In the genomic region with DNA sequence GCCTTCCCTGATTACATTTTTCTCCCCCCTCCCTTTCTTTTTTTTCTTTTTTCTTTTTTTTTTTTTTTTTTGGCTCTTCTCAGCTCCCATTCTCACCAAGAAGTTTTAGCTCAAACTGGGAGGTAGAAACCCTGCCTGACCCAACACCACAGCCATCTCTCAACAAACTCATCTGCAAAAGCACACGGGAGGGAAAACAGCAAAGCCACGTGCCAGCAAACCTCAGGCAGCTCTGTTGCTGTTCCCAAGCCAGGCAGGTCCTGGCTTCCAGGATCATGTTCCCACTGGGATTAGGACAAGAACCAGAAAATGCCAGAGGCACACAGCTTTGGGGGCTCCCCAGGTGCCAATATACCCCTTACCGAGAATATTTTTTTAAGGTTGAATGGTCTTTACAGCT, we compare ENCODE assay signal across 17 cellular contexts. TPM values are rescaled to one million over a fixed set of nuclear protein-coding genes. Genes with fewer than 3 reads are reported as not detected.
A peak's percentile ranks its signal among the peaks of the same experiment; 100 is the strongest.
DNase-seq lines count a peak whose midpoint lies in the region; ATAC-seq, FAIRE-seq and TF ChIP-seq lines count a peak whose summit lies in the region.
"Had no signal": no experiment of that assay in that cellular context is flagged by ENCODE, and none has a peak within 500 bp of the region (broad histone marks: within the 10 kb centered on the region; RNA-seq: fewer than 3 reads in every experiment).

No MANE protein-coding gene starts in this region.

- H3K56ac ChIP-seq in H1 (replicated peaks; ENCODE audit: insufficient read length, low read depth, low read length) = no peak overlapping the region

- H3K4ac ChIP-seq in H1 (replicated peaks; ENCODE audit: insufficient read length, low read depth, low read length) = no peak overlapping the region

- no peaks in the 10 kb centered on the region for H3K79me1 ChIP-seq in H1 (ENCODE audit: low read depth, low read length)

- POLR2A ChIA-PET in H1 (lab: Charles Lee; ENCODE audit: partially characterized antibody) = no interaction called here

- FAIRE-seq in H1 (lab: Jason Lieb, UNC) = no peak
- FAIRE-seq: D721Med had no signal

- H2BK15ac ChIP-seq in H1 (ENCODE audit: low read length) = no peak overlapping the region

- H3K36me3 ChIP-seq in SJSA1 (no peaks in the 10 kb centered on the region), H1 (ENCODE audit: control insufficient read depth in 2 of 4, insufficient read depth in 4 of 4, low read length in 3 of 4) (no peaks in the 10 kb centered on the region), sigmoid colon (peaks cover 0 to 10% (median 0%) of the 10 kb centered on the region in 4 donors)
- H3K36me3 ChIP-seq: MG63 had no signal

- H3K79me2 ChIP-seq in H1 (ENCODE audit: control insufficient read depth in 1 of 2, insufficient read depth in 2 of 2, low read length in 2 of 2) = no peaks in the 10 kb centered on the region

- TF ChIP-seq CTCF in H1 (IDR thresholded peaks at IDR 0.05; ENCODE audit: control extremely low read depth in 1 of 3, insufficient read depth in 1 of 3, low read depth in 1 of 3, low read length in 3 of 3) (no peak), sigmoid colon (IDR thresholded peaks at IDR 0.05) (no peak)

- no peak overlapping the region for H4K91ac ChIP-seq in H1 (replicated peaks; ENCODE audit: insufficient read length, low read length)

- H2AFZ ChIP-seq in H1 (ENCODE audit: low read length) = no peak overlapping the region

- no peak for TF ChIP-seq EP300 in H1 (IDR thresholded peaks at IDR 0.05; ENCODE audit: borderline replicate concordance in 1 of 2, low read depth in 2 of 2, low read length in 2 of 2)
- no peak for TF ChIP-seq EP300 in sigmoid colon (IDR thresholded peaks at IDR 0.05)

- in situ Hi-C loops in G401 (cut with HindIII; ENCODE audit: low sequenced_read_pairs) = no loop called here

- H3K9me3 ChIP-seq in SJSA1 (replicated peaks) (no peaks in the 10 kb centered on the region), H1 (ENCODE audit: insufficient read depth in 2 of 2, low read depth in 1 of 2, low read length in 1 of 2) (no peaks in the 10 kb centered on the region), sigmoid colon (no peaks in the 10 kb centered on the region)
- H3K9me3 ChIP-seq: MG63 had no signal

- no peak overlapping the region for H3K9ac ChIP-seq in H1 (replicated peaks in 1 of 4; ENCODE audit: extremely low read depth in 1 of 4, low read depth in 3 of 4, low read length in 3 of 4)

- H3K27me3 ChIP-seq in SJSA1 (replicated peaks) (no peaks in the 10 kb centered on the region), H1 (replicated peaks in 1 of 4; ENCODE audit: control insufficient read depth in 3 of 4, extremely low read depth in 1 of 4, insufficient read depth in 3 of 4, low read length in 3 of 4) (no peaks in the 10 kb centered on the region; a peak in 1 of 7 replicates), sigmoid colon (no peaks in the 10 kb centered on the region)
- H3K27me3 ChIP-seq: MG63 had no signal

- DNase-seq in G401 (ENCODE audit: low spot score) = peak; percentile 27
- no peak for DNase-seq in SJSA1 (ENCODE audit: low read depth in 1 of 2, low spot score in 2 of 2)
- DNase-seq in H1 (ENCODE audit: low read depth in 1 of 2, low spot score in 2 of 2) = no peak
- DNase-seq in sigmoid colon = no peak
- DNase-seq in NCI-H2227 (lab: John Stamatoyannopoulos, UW; ENCODE audit: unreplicated experiment) = no peak
- no peak for DNase-seq in SW 1271 (lab: John Stamatoyannopoulos, UW)
- no peak for DNase-seq in stimulated activated CD4-positive, alpha-beta T cell treated with anti-CD3 and anti-CD28 coated beads, Interleukin-12 subunit alpha, Interleukin-12 subunit beta, amount 100 ng/mL, for 4 hours
- DNase-seq: CD4-positive, CD25-positive, alpha-beta regulatory T cell; DND-41; NCI-H1092 treated with DMSO at 0.1 percent for 48 hours; NCI-H1694 treated with DMSO at 0.1 percent for 48 hours; NCI-H748 treated with DMSO at 0.1 percent for 48 hours; PC-3 had no signal

- H4K5ac ChIP-seq in H1 (ENCODE audit: insufficient read length, low read depth, low read length) = no peak overlapping the region

- no peak overlapping the region for H2AK5ac ChIP-seq in H1 (ENCODE audit: low read depth, low read length)

- no peak overlapping the region for H3K4me3 ChIP-seq in SJSA1
- no peak overlapping the region for H3K4me3 ChIP-seq in H1 (ENCODE audit: extremely low read depth in 1 of 4, insufficient read depth in 2 of 4, low read depth in 3 of 4, low read length in 4 of 4)
- no peak overlapping the region for H3K4me3 ChIP-seq in sigmoid colon
- H3K4me3 ChIP-seq: MG63 had no signal

- no peak overlapping the region for H3K18ac ChIP-seq in H1 (ENCODE audit: extremely low read depth, low read length)

- no peak for ATAC-seq in HG03460 (IDR thresholded peaks at IDR 0.05; ENCODE audit: unreplicated experiment)
- ATAC-seq: PC-3 had no signal

- H3K4me1 ChIP-seq in SJSA1 (replicated peaks) (peaks cover 41% of the 10 kb centered on the region), H1 (replicated peaks in 1 of 4; ENCODE audit: control insufficient read depth in 3 of 4, insufficient read depth in 4 of 4, low read length in 3 of 4) (no peaks in the 10 kb centered on the region), sigmoid colon (peaks cover 0 to 51% (median 42%) of the 10 kb centered on the region in 4 donors)

- peak overlapping the region; percentile 39; the same call in 1 of the 2 replicates for H4K8ac ChIP-seq in H1 (ENCODE audit: extremely low read depth, insufficient read depth, low read length)

- CTCF ChIA-PET in H1 (lab: Charles Lee; ENCODE audit: partially characterized antibody) = interaction anchor here (0.7 to 2.4 kb wide), 4 partner anchors 13 to 82 kb away, joined by 3 to 9 read pairs (median 4); no protein-coding TSS in a partner anchor

- H3K4me2 ChIP-seq in H1 (ENCODE audit: insufficient read depth in 1 of 2, low read depth in 2 of 2, low read length in 2 of 2) = no peak overlapping the region

- no peaks in the 10 kb centered on the region for H4K20me1 ChIP-seq in H1 (replicated peaks in 1 of 2; ENCODE audit: control insufficient read depth in 1 of 2, insufficient read depth in 2 of 2, low read length in 2 of 2)

- WGBS in H1 (ENCODE audit: extremely low coverage in 1 of 2, insufficient coverage in 1 of 2, insufficient read length in 1 of 2, insufficient replicate concordance in 2 of 2, low coverage in 1 of 2, low lambda C conversion rate in 2 of 2, missing lambda C conversion rate in 1 of 2), 2 experiments = 72% methylated on average over 3 of the region's 3 CpGs; no CpG with 5 or more reads in 1 of the 2 experiments
- 49 to 66% methylated on average over 3 of the region's 3 CpGs for WGBS in sigmoid colon, 2 donors

- H2BK12ac ChIP-seq in H1 (ENCODE audit: low read depth, low read length) = no peak overlapping the region

- no peaks in the 10 kb centered on the region for H3K23me2 ChIP-seq in H1 (ENCODE audit: low read depth, low read length)

- TF ChIP-seq POLR2A in H1 (IDR thresholded peaks at IDR 0.05; ENCODE audit: control extremely low read depth in 1 of 2, low read depth in 2 of 2, low read length in 2 of 2) (no peak), sigmoid colon (IDR thresholded peaks at IDR 0.05) (no peak)

- H3K23ac ChIP-seq in H1 (ENCODE audit: insufficient read length) = no peak overlapping the region

- intact Hi-C loops in sigmoid colon (cut with DNase I) = no loop called here

- H2BK20ac ChIP-seq in H1 (ENCODE audit: low read length) = no peak overlapping the region

- H2BK120ac ChIP-seq in H1 (replicated peaks; ENCODE audit: low read depth, low read length) = no peak overlapping the region

- no peak overlapping the region for H3K14ac ChIP-seq in H1 (ENCODE audit: insufficient read length)

- H2BK5ac ChIP-seq in H1 (ENCODE audit: low read depth, low read length) = no peak overlapping the region

- H3K27ac ChIP-seq in SJSA1 = peak overlapping the region; percentile 77
- no peak overlapping the region for H3K27ac ChIP-seq in H1 (ENCODE audit: low read depth, low read length)
- H3K27ac ChIP-seq in sigmoid colon = peak overlapping the region; percentile 48 to 78 (median 68)

- no peak for TF ChIP-seq RAD21 in H1 (IDR thresholded peaks at IDR 0.05 in 1 of 2, conservative IDR thresholded peaks at IDR 0.05 in 1 of 2; ENCODE audit: low read depth in 2 of 2, low read length in 2 of 2)

TF ChIP-seq in H1, 55 proteins besides CTCF, POLR2A, EP300 and RAD21:
- TF ChIP-seq BCL11A (IDR thresholded peaks at IDR 0.05; ENCODE audit: low read depth in 2 of 2, low read length in 2 of 2) = no peak
- TF ChIP-seq, protein P1, sequence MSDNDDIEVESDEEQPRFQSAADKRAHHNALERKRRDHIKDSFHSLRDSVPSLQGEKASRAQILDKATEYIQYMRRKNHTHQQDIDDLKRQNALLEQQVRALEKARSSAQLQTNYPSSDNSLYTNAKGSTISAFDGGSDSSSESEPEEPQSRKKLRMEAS (IDR thresholded peaks at IDR 0.05) = peak; percentile 66
- TF ChIP-seq, protein P2, sequence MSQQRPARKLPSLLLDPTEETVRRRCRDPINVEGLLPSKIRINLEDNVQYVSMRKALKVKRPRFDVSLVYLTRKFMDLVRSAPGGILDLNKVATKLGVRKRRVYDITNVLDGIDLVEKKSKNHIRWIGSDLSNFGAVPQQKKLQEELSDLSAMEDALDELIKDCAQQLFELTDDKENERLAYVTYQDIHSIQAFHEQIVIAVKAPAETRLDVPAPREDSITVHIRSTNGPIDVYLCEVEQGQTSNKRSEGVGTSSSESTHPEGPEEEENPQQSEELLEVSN (IDR thresholded peaks at IDR 0.05) = peak; percentile 75

RNA-seq across cellular contexts. Expression of a gene that starts 56.7 kb away (rescaled TPM):
- total RNA-seq in G401 (2014; rRNA removed; shearing (Covaris generic)) = 3.0 TPM in 1 of 2 replicates, not detected in the other
- 9.9 and 16.3 TPM in 2 replicates for total RNA-seq in SJSA1 (2014; rRNA removed; shearing (Covaris generic))
- total RNA-seq in H1 (2021; fragmentation: NEBNext Ultra II Directional; extraction: Animal tissue kit (Norgen Biotek cat#: 25700)) = 7.6 and 9.8 TPM in 2 replicates
- polyA plus RNA-seq in H1 (2011; rRNA removed) = 5.8 and 6.5 TPM in 2 replicates
- 6.3 TPM for polyA plus RNA-seq in H1 (2011; cell fraction: cytosol; rRNA removed)
- 10.2 TPM for polyA plus RNA-seq in H1 (2011; cell fraction: nucleus; rRNA removed)
- 5.3 to 6.6 TPM (median 5.6 TPM) in 4 replicates for polyA plus RNA-seq in H1 (2012, experiment 1 of 2)
- 1.4 TPM for polyA plus RNA-seq in H1 (2012, experiment 2 of 2)
- 10.6 TPM for polyA plus RNA-seq in H1 (2013, experiment 1 of 2)
- polyA plus RNA-seq in H1 (2013, experiment 2 of 2) = 11.8 TPM
- polyA minus RNA-seq in H1 (2011; rRNA and poly(A)+ RNA removed) = 8.4 and 8.7 TPM in 2 replicates
- polyA minus RNA-seq in H1 (2011; cell fraction: cytosol; rRNA and poly(A)+ RNA removed) = 3.1 TPM
- polyA minus RNA-seq in H1 (2011; cell fraction: nucleus; rRNA and poly(A)+ RNA removed) = 5.8 TPM
- total RNA-seq in sigmoid colon = 100 to 1,000 TPM in 3 of 4 donors, 10 to 100 TPM in 1; 48.2 to 126 (median 108) TPM
- 10 to 100 TPM in 1 of 3 donors, 1 to 10 TPM in 1, under 1 TPM in 1; 0.60 to 13.3 (median 1.6) TPM for polyA plus RNA-seq in sigmoid colon
- total RNA-seq: A673; CD4-positive, CD25-positive, alpha-beta regulatory T cell; PC-3 had no signal
- polyA plus RNA-seq: CD4-positive, CD25-positive, alpha-beta regulatory T cell had no signal
